ENCODE assay signal across 28 cellular contexts in the genomic region with DNA sequence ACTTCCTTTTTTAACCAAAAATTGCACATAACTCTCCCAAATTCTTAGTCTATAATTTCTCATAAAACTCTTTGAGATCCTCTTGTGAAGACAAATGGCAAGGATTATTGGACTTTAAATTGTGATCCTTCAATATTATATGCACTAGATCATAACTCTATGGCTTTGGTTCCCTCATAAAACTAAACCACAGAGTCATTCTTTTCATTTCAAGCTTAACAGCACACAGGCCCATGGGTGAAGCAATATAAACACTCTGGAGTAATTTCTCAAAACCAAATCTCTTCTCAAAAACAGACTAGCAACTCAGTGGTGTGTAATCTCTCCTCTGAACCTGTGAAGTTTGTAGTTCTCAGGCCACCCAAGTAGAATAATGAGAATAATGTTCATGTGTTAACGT.
A peak's percentile ranks its signal among the peaks of the same experiment; 100 is the strongest.
DNase-seq lines count a peak whose midpoint lies in the region; TF ChIP-seq lines count a peak whose summit lies in the region.
"Had no signal": no experiment of that assay in that cellular context is flagged by ENCODE, and none has a peak within 500 bp of the region (broad histone marks: within the 10 kb centered on the region; RNA-seq: fewer than 3 reads in every experiment).

No MANE protein-coding gene starts in this region.

- H3K4me1 Mint-ChIP-seq in progenitor cell of endocrine pancreas (ENCODE audit: low read depth) = no peaks in the 10 kb centered on the region
- H3K4me1 Mint-ChIP-seq: activated B cell treated with CpG ODN at 0.5 μM for 24 hours, neural crest cell had no signal

- no peaks in the 10 kb centered on the region for H3K27me3 ChIP-seq in GM23248 (replicated peaks; ENCODE audit: insufficient read depth)
- no peaks in the 10 kb centered on the region for H3K27me3 ChIP-seq in adipocyte (replicated peaks; ENCODE audit: control insufficient read depth, insufficient read depth, low read length)
- no peaks in the 10 kb centered on the region for H3K27me3 ChIP-seq in transverse colon
- H3K27me3 ChIP-seq: adrenal gland, cardiac muscle cell, Peyer's patch, spleen, upper lobe of right lung had no signal

- peaks cover 4% of the 10 kb centered on the region; the same call in 1 of the 2 replicates for H3K4me1 ChIP-seq in GM23248 (ENCODE audit: insufficient read depth)
- H3K4me1 ChIP-seq in adipocyte (ENCODE audit: control insufficient read depth, insufficient read depth, low read length) = no peaks in the 10 kb centered on the region
- H3K4me1 ChIP-seq in transverse colon = no peaks in the 10 kb centered on the region
- H3K4me1 ChIP-seq: adrenal gland, Peyer's patch, spleen, upper lobe of right lung had no signal

- TF ChIP-seq CTCF in foreskin fibroblast (IDR thresholded peaks at IDR 0.05; ENCODE audit: low read depth, low read length) (no peak), progenitor cell of endocrine pancreas (IDR thresholded peaks at IDR 0.05; ENCODE audit: unreplicated experiment) (no peak), transverse colon (IDR thresholded peaks at IDR 0.05) (no peak)

- DNase-seq in GM23248 = peak; percentile 55
- DNase-seq in adipocyte (ENCODE audit: low read depth) = peak; percentile 69
- peak; percentile 43 to 64 for DNase-seq in foreskin fibroblast
- peak; percentile 47 for DNase-seq in stromal cell of bone marrow (ENCODE audit: low read depth)
- DNase-seq in progenitor cell of endocrine pancreas (ENCODE audit: low spot score, unreplicated experiment) = no peak
- DNase-seq in cerebellum (ENCODE audit: low spot score) = no peak
- no peak for DNase-seq in transverse colon
- DNase-seq: activated B cell treated with CpG ODN at 0.5 μM for 24 hours; activated CD4-positive, alpha-beta T cell treated with anti-CD3 and anti-CD28 coated beads, Interleukin-2, amount 50 U/mL, for 48 hours; activated effector memory CD4-positive, alpha-beta T cell treated with anti-CD3 and anti-CD28 coated beads, Interleukin-2, amount 50 U/mL, for 16 hours; adrenal gland; effector CD4-positive, alpha-beta T cell; erythroblast; GF-D8; glutamatergic neuron; GOT3; Karpas-422; NCI-H1092 treated with DMSO at 0.1 percent for 48 hours; NCI-H2081 treated with DMSO at 0.1 percent for 48 hours; NK-92 treated with Interleukin-12 subunit alpha and Interleukin-12 subunit beta, amount 100 ng/mL, for 24 hours; Peyer's patch; spleen; stimulated activated CD4-positive, alpha-beta T cell treated with anti-CD3 and anti-CD28 coated beads, Interleukin-4, amount 100 ng/mL, for 24 hours; T-helper 9 cell; upper lobe of right lung had no signal

- H3K9me3 Mint-ChIP-seq in progenitor cell of endocrine pancreas (ENCODE audit: low read depth) = peaks cover 7% of the 10 kb centered on the region

- H3K27ac Mint-ChIP-seq in progenitor cell of endocrine pancreas = no peak overlapping the region
- H3K27ac Mint-ChIP-seq: activated B cell treated with CpG ODN at 0.5 μM for 24 hours had no signal

- no peak for TF ChIP-seq EP300 in transverse colon (IDR thresholded peaks at IDR 0.05; ENCODE audit: low read depth)

- H3K9ac ChIP-seq in GM23248 = no peak overlapping the region
- no peak overlapping the region for H3K9ac ChIP-seq in adipocyte (ENCODE audit: low read length)

- H3K36me3 ChIP-seq in GM23248 (ENCODE audit: low read depth) (no peaks in the 10 kb centered on the region), adipocyte (ENCODE audit: control insufficient read depth, insufficient read depth, low read length, severe bottlenecking) (no peaks in the 10 kb centered on the region), transverse colon (no peaks in the 10 kb centered on the region)
- H3K36me3 ChIP-seq: adrenal gland, cardiac muscle cell, Peyer's patch, spleen, upper lobe of right lung had no signal

- WGBS in GM23248 (ENCODE audit: low coverage in 1 of 2, low lambda C conversion rate in 2 of 2, missing lambda C conversion rate in 2 of 2), 2 experiments = 55 to 60% methylated on average over 1 of the region's 1 CpG
- 40% methylated on average over 1 of the region's 1 CpG; no CpG with 5 or more reads in 1 of the 2 donors for WGBS in transverse colon (ENCODE audit: low coverage in 1 of 2), 2 donors

- TF ChIP-seq POLR2A in transverse colon (IDR thresholded peaks at IDR 0.05) = no peak

- intact Hi-C loops in transverse colon (cut with DNase I; ENCODE audit: low total_unique reads) = no loop called here

- no peaks in the 10 kb centered on the region for H3K27me3 Mint-ChIP-seq in progenitor cell of endocrine pancreas
- H3K27me3 Mint-ChIP-seq: activated B cell treated with CpG ODN at 0.5 μM for 24 hours had no signal

- H3K9me3 ChIP-seq in GM23248 (ENCODE audit: low read depth) (no peaks in the 10 kb centered on the region), adipocyte (ENCODE audit: control insufficient read depth, low read length) (no peaks in the 10 kb centered on the region), transverse colon (no peaks in the 10 kb centered on the region)
- H3K9me3 ChIP-seq: adrenal gland, Peyer's patch, spleen, upper lobe of right lung had no signal

- H3K4me3 ChIP-seq in GM23248 (no peak overlapping the region), adipocyte (ENCODE audit: low read length) (no peak overlapping the region), foreskin fibroblast (ENCODE audit: low read depth in 1 of 2, low read length in 2 of 2) (no peak overlapping the region), transverse colon (no peak overlapping the region)
- H3K4me3 ChIP-seq: adrenal gland, cardiac muscle cell, Peyer's patch, spleen, upper lobe of right lung had no signal

- in situ Hi-C loops in GM23248 (cut with MboI) = no loop called here
- in situ Hi-C loops in transverse colon (cut with MboI; ENCODE audit: low pct_ligation_motif_present in 1 of 4, low pct_unique_long_range_greater_than_20kb in 1 of 4, low sequenced_read_pairs in 3 of 4) = no loop called here

- H3K4me2 ChIP-seq in GM23248 (ENCODE audit: unreplicated experiment) = no peak overlapping the region

- no peaks in the 10 kb centered on the region for H4K20me1 ChIP-seq in GM23248 (ENCODE audit: insufficient read depth)

- H3K36me3 Mint-ChIP-seq in progenitor cell of endocrine pancreas (ENCODE audit: insufficient read depth) = no peaks in the 10 kb centered on the region

- H3K4me3 Mint-ChIP-seq in progenitor cell of endocrine pancreas (ENCODE audit: low read depth) = no peak overlapping the region
- H3K4me3 Mint-ChIP-seq: activated B cell treated with CpG ODN at 0.5 μM for 24 hours, neural crest cell had no signal

- no peak overlapping the region for H2AFZ ChIP-seq in GM23248

- no peaks in the 10 kb centered on the region for H3K79me2 ChIP-seq in GM23248 (ENCODE audit: insufficient read depth)

- no peaks in the 10 kb centered on the region for H3K9me2 ChIP-seq in GM23248 (ENCODE audit: insufficient read depth)

- no peak overlapping the region for H3K27ac ChIP-seq in GM23248
- no peak overlapping the region for H3K27ac ChIP-seq in transverse colon
- H3K27ac ChIP-seq: adrenal gland, C4-2B, cardiac muscle cell, Peyer's patch, spleen, upper lobe of right lung had no signal

- no peaks in the 10 kb centered on the region for H3F3A ChIP-seq in GM23248 (ENCODE audit: insufficient read depth)

Comparison
In these comparisons a context has a peak if more than half of its experiments do, and no peak if none do; other contexts are left out.
1. DNase-seq: peak in GM23248 (single experiment), adipocyte (single experiment), foreskin fibroblast (2 of 2) and stromal cell of bone marrow (single experiment); none in progenitor cell of endocrine pancreas (single experiment), cerebellum (single experiment) and transverse colon (single experiment).